In genomic region chr16:13171313-13171712, GRCh38 we compare ENCODE assay signal across 2 cellular contexts.
TF ChIP-seq lines count a peak whose summit lies in the region.

No MANE protein-coding gene starts in this region.

TF ChIP-seq in GM23338, 12 proteins besides CTCF, POLR2A, EP300 and RAD21 (continued from another document):
- no peak for TF ChIP-seq ZNF462 (CRISPR knock-in tag; IDR thresholded peaks at IDR 0.05)
- TF ChIP-seq POLR2AphosphoS5 (IDR thresholded peaks at IDR 0.05; ENCODE audit: low read depth), result no peak
- no peak for TF ChIP-seq ZNF114 (CRISPR knock-in tag; IDR thresholded peaks at IDR 0.05)
- TF ChIP-seq NANOG (IDR thresholded peaks at IDR 0.05; ENCODE audit: borderline replicate concordance), result no peak
- no peak for TF ChIP-seq STAT1 (IDR thresholded peaks at IDR 0.05; ENCODE audit: unreplicated experiment)
- TF ChIP-seq, protein P1, sequence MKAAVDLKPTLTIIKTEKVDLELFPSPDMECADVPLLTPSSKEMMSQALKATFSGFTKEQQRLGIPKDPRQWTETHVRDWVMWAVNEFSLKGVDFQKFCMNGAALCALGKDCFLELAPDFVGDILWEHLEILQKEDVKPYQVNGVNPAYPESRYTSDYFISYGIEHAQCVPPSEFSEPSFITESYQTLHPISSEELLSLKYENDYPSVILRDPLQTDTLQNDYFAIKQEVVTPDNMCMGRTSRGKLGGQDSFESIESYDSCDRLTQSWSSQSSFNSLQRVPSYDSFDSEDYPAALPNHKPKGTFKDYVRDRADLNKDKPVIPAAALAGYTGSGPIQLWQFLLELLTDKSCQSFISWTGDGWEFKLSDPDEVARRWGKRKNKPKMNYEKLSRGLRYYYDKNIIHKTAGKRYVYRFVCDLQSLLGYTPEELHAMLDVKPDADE (IDR thresholded peaks at IDR 0.05), result no peak
- no peak for TF ChIP-seq ZNF331 (CRISPR knock-in tag; IDR thresholded peaks at IDR 0.05; ENCODE audit: low read depth)
- TF ChIP-seq EZH2 (IDR thresholded peaks at IDR 0.05; ENCODE audit: low read depth, unreplicated experiment), result no peak

TF ChIP-seq in WTC11, 78 proteins besides CTCF, POLR2A, EP300 and RAD21 (continued from another document):
- TF ChIP-seq, protein P2, sequence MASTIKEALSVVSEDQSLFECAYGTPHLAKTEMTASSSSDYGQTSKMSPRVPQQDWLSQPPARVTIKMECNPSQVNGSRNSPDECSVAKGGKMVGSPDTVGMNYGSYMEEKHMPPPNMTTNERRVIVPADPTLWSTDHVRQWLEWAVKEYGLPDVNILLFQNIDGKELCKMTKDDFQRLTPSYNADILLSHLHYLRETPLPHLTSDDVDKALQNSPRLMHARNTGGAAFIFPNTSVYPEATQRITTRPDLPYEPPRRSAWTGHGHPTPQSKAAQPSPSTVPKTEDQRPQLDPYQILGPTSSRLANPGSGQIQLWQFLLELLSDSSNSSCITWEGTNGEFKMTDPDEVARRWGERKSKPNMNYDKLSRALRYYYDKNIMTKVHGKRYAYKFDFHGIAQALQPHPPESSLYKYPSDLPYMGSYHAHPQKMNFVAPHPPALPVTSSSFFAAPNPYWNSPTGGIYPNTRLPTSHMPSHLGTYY (CRISPR knock-in tag; IDR thresholded peaks at IDR 0.05), result no peak
- no peak for TF ChIP-seq RELA (CRISPR knock-in tag; IDR thresholded peaks at IDR 0.05; ENCODE audit: borderline replicate concordance)
